In genomic region chr4:106238819-106239420, GRCh38 we compare ENCODE assay signal across 9 cellular contexts.
DNase-seq lines count a peak whose midpoint lies in the region; ATAC-seq, FAIRE-seq and TF ChIP-seq lines count a peak whose summit lies in the region.
"Had no signal": no experiment of that assay in that cellular context is flagged by ENCODE, and none has a peak within 500 bp of the region (broad histone marks: within the 10 kb centered on the region; RNA-seq: fewer than 3 reads in every experiment).

No MANE protein-coding gene starts in this region.

- no peaks in the 10 kb centered on the region for H3K27me3 Mint-ChIP-seq in activated naive CD8-positive, alpha-beta T cell treated with anti-CD3 and anti-CD28 coated beads, Interleukin-2, amount 50 U/mL, for 24 hours
- H3K27me3 Mint-ChIP-seq: natural killer cell treated with Interleukin-12 subunit alpha and Interleukin-12 subunit beta and Interleukin-15 and Interleukin-18, amount 100 ng/mL, for 72 hours had no signal

- TF ChIP-seq POLR2A in H54 (IDR thresholded peaks at IDR 0.05; ENCODE audit: low read depth, low read length) (no peak), uterus (IDR thresholded peaks at IDR 0.05) (no peak)

- H3K9me3 ChIP-seq in AG04450 (ENCODE audit: control insufficient read depth, insufficient read depth, low read length) (no peaks in the 10 kb centered on the region), Karpas-422 (ENCODE audit: low read length) (no peaks in the 10 kb centered on the region), kidney (ENCODE audit: control insufficient read depth in 1 of 2, low read length in 2 of 2) (no peaks in the 10 kb centered on the region), uterus (no peaks in the 10 kb centered on the region)

- CTCF ChIA-PET in AG04450 (lab: Charles Lee) = interaction anchor here (1.0 to 1.6 kb wide), 6 partner anchors 12 to 265 kb away, joined by 4 to 8 read pairs (median 4); no protein-coding TSS in a partner anchor

- intact Hi-C loops in kidney (cut with DNase I) (no loop called here), uterus (cut with DNase I; ENCODE audit: low total_unique reads) (no loop called here)

- H2AFZ ChIP-seq in Karpas-422 (ENCODE audit: low read length) = no peak overlapping the region

- no peaks in the 10 kb centered on the region for H3K79me2 ChIP-seq in Karpas-422 (ENCODE audit: low read length)

- no peaks in the 10 kb centered on the region for H3K27me3 ChIP-seq in AG04450 (ENCODE audit: control insufficient read depth, insufficient read depth, low read length)
- H3K27me3 ChIP-seq in Karpas-422 (ENCODE audit: low read length) = no peaks in the 10 kb centered on the region
- no peaks in the 10 kb centered on the region for H3K27me3 ChIP-seq in uterus

- H3K9me2 ChIP-seq in Karpas-422 (replicated peaks; ENCODE audit: insufficient read depth, low read length) = no peaks in the 10 kb centered on the region

- H3K36me3 ChIP-seq in Karpas-422 (ENCODE audit: insufficient read depth, low read length) (peaks cover 24% of the 10 kb centered on the region), kidney (ENCODE audit: control insufficient read depth in 1 of 2, insufficient read depth in 2 of 2, low read length in 2 of 2) (peaks cover 0 to 13% of the 10 kb centered on the region in 2 donors), uterus (no peaks in the 10 kb centered on the region)

- peak; percentile 75 for FAIRE-seq in H54 (lab: Jason Lieb, UNC)
- no peak for FAIRE-seq in kidney (lab: Jason Lieb, UNC)

- no peak overlapping the region for H3K27ac Mint-ChIP-seq in activated naive CD8-positive, alpha-beta T cell treated with anti-CD3 and anti-CD28 coated beads, Interleukin-2, amount 50 U/mL, for 24 hours
- H3K27ac Mint-ChIP-seq: natural killer cell treated with Interleukin-12 subunit alpha and Interleukin-12 subunit beta and Interleukin-15 and Interleukin-18, amount 100 ng/mL, for 72 hours had no signal

- DNase-seq in AG04450 (ENCODE audit: low read depth, low spot score) = no peak
- peak; percentile 18 for DNase-seq in GM04504 (ENCODE audit: low read depth)
- DNase-seq in H54 (ENCODE audit: insufficient read length, low spot score) = peak; percentile 0
- peak; percentile 77 for DNase-seq in Karpas-422
- DNase-seq in activated naive CD8-positive, alpha-beta T cell treated with anti-CD3 and anti-CD28 coated beads, Interleukin-2, amount 50 U/mL, for 24 hours = no peak
- no peak for DNase-seq in kidney
- no peak for DNase-seq in uterus
- no peak for DNase-seq in omental fat pad (ENCODE audit: low spot score)

- no peaks in the 10 kb centered on the region for H3K4me1 Mint-ChIP-seq in activated naive CD8-positive, alpha-beta T cell treated with anti-CD3 and anti-CD28 coated beads, Interleukin-2, amount 50 U/mL, for 24 hours

- no peak overlapping the region for H3K4me2 ChIP-seq in Karpas-422 (ENCODE audit: low read depth, low read length, poor library complexity, severe bottlenecking)

- no peak overlapping the region for H3K4me3 ChIP-seq in AG04450 (ENCODE audit: low read depth, low read length)
- no peak overlapping the region for H3K4me3 ChIP-seq in Karpas-422 (ENCODE audit: low read length)
- H3K4me3 ChIP-seq in kidney (ENCODE audit: low read length in 2 of 2) = no peak overlapping the region
- no peak overlapping the region for H3K4me3 ChIP-seq in uterus

- no peaks in the 10 kb centered on the region for H3K9me3 Mint-ChIP-seq in activated naive CD8-positive, alpha-beta T cell treated with anti-CD3 and anti-CD28 coated beads, Interleukin-2, amount 50 U/mL, for 24 hours
- H3K9me3 Mint-ChIP-seq: natural killer cell treated with Interleukin-12 subunit alpha and Interleukin-12 subunit beta and Interleukin-15 and Interleukin-18, amount 100 ng/mL, for 72 hours had no signal

- POLR2A ChIA-PET in AG04450 (lab: Yijun Ruan, JAX) = no interaction called here

- TF ChIP-seq CTCF in AG04450 (IDR thresholded peaks at IDR 0.05; ENCODE audit: low read depth, low read length) (peak; percentile 76), kidney (IDR thresholded peaks at IDR 0.05; ENCODE audit: borderline replicate concordance, extremely low read depth, insufficient read depth) (peak; percentile 64), uterus (IDR thresholded peaks at IDR 0.05) (peak in 1 of 4 experiments; percentile 12), omental fat pad (IDR thresholded peaks at IDR 0.05) (no peak)

- peak; percentile 49 for ATAC-seq in activated naive CD8-positive, alpha-beta T cell treated with anti-CD3 and anti-CD28 coated beads, Interleukin-2, amount 50 U/mL, for 24 hours
- ATAC-seq in omental fat pad (ENCODE audit: low FRiP score) = no peak

- no peak overlapping the region for H3K27ac ChIP-seq in AG04450 (ENCODE audit: low read depth, low read length)
- no peak overlapping the region for H3K27ac ChIP-seq in Karpas-422 (ENCODE audit: low read length)
- H3K27ac ChIP-seq in kidney (ENCODE audit: low read depth in 2 of 2, low read length in 2 of 2) = no peak overlapping the region
- H3K27ac ChIP-seq in uterus = no peak overlapping the region

- no peaks in the 10 kb centered on the region for H4K20me1 ChIP-seq in Karpas-422 (ENCODE audit: insufficient read depth, low read depth, low read length)

- no peak overlapping the region for H3K4me3 Mint-ChIP-seq in activated naive CD8-positive, alpha-beta T cell treated with anti-CD3 and anti-CD28 coated beads, Interleukin-2, amount 50 U/mL, for 24 hours
- H3K4me3 Mint-ChIP-seq: natural killer cell treated with Interleukin-12 subunit alpha and Interleukin-12 subunit beta and Interleukin-15 and Interleukin-18, amount 100 ng/mL, for 72 hours had no signal

- H3K9ac ChIP-seq in Karpas-422 (ENCODE audit: low read length) (no peak overlapping the region), kidney (ENCODE audit: low read length in 2 of 2) (no peak overlapping the region)

- no peaks in the 10 kb centered on the region for H3K4me1 ChIP-seq in Karpas-422 (ENCODE audit: low read length)
- no peaks in the 10 kb centered on the region for H3K4me1 ChIP-seq in kidney (ENCODE audit: control insufficient read depth in 1 of 2, insufficient read depth in 1 of 2, low read depth in 1 of 2, low read length in 2 of 2)
- H3K4me1 ChIP-seq in uterus = no peaks in the 10 kb centered on the region

- peaks cover 21% of the 10 kb centered on the region for H3K36me3 Mint-ChIP-seq in activated naive CD8-positive, alpha-beta T cell treated with anti-CD3 and anti-CD28 coated beads, Interleukin-2, amount 50 U/mL, for 24 hours (ENCODE audit: low read depth)
- H3K36me3 Mint-ChIP-seq: natural killer cell treated with Interleukin-12 subunit alpha and Interleukin-12 subunit beta and Interleukin-15 and Interleukin-18, amount 100 ng/mL, for 72 hours had no signal

Comparison
In these comparisons a context has a peak if more than half of its experiments do, and no peak if none do; other contexts are left out.
1. DNase-seq: peak in GM04504 (single experiment), H54 (single experiment) and Karpas-422 (single experiment); none in AG04450 (single experiment), activated naive CD8-positive, alpha-beta T cell treated with anti-CD3 and anti-CD28 coated beads, Interleukin-2, amount 50 U/mL, for 24 hours (single experiment), kidney (single experiment), uterus (0 of 2) and omental fat pad (single experiment).
2. CTCF ChIP-seq: peak in AG04450 (single experiment) and kidney (single experiment); none in omental fat pad (0 of 3).